15 cellular contexts compared by ENCODE assay signal in genomic region chr22:17675584-17675983, GRCh38.
"Had no signal": no experiment of that assay in that cellular context is flagged by ENCODE, and none has a peak within 500 bp of the region (broad histone marks: within the 10 kb centered on the region; RNA-seq: fewer than 3 reads in every experiment).

No MANE protein-coding gene starts in this region.

- H3K4me3 ChIP-seq: adrenal gland, neural progenitor cell, pancreas, sigmoid colon, spleen, thoracic aorta had no signal

- DNase-seq: activated CD4-positive, alpha-beta memory T cell treated with anti-CD3 and anti-CD28 coated beads, Interleukin-2, amount 10 ng/mL, durations not matched to agents 7 days and 5 days; activated CD4-positive, alpha-beta T cell treated with anti-CD3 and anti-CD28 coated beads for 4 hours; activated effector memory CD4-positive, alpha-beta T cell treated with Interleukin-2 at 50 U/mL for 16 hours; activated naive CD4-positive, alpha-beta T cell treated with anti-CD3 and anti-CD28 coated beads, Interleukin-2, amount 50 U/mL, for 16 hours; activated T-cell treated with anti-CD3 and anti-CD28 coated beads, Interleukin-2, amount 50 U/mL, for 4 hours; adrenal gland; erythroblast; mammary epithelial cell; pancreas; sigmoid colon; spleen; stimulated activated CD4-positive, alpha-beta T cell treated with anti-CD3 and anti-CD28 coated beads, Interleukin-1b, Interleukin-23, amount 100 ng/mL, for 48 hours had no signal

- H3K27me3 ChIP-seq: adrenal gland, neural progenitor cell, pancreas, sigmoid colon, spleen had no signal

- H3K36me3 ChIP-seq: neural progenitor cell, pancreas, sigmoid colon, thoracic aorta had no signal

- H3K9ac ChIP-seq: neural progenitor cell had no signal

- H3K9me3 ChIP-seq: adrenal gland, pancreas, sigmoid colon, spleen, thoracic aorta had no signal

- H3K27ac ChIP-seq: adrenal gland, neural progenitor cell, pancreas, sigmoid colon, thoracic aorta had no signal

- ATAC-seq: activated T-cell treated with anti-CD3 and anti-CD28 coated beads, Interleukin-2, amount 50 U/mL, for 4 hours; pancreas; WTC11 had no signal

- H3K4me2 ChIP-seq: neural progenitor cell had no signal

- H2AFZ ChIP-seq: neural progenitor cell had no signal
